1 cellular context compared by ENCODE assay signal in genomic region chr14:54186821-54187365, GRCh38.
TF ChIP-seq lines count a peak whose summit lies in the region.

No MANE protein-coding gene starts in this region.

TF ChIP-seq in H1, 55 proteins besides CTCF, POLR2A, EP300 and RAD21 (continued from another document):
- TF ChIP-seq CHD7 (IDR thresholded peaks at IDR 0.05; ENCODE audit: insufficient replicate concordance, low read length) (no peak), KDM4A (IDR thresholded peaks at IDR 0.05; ENCODE audit: low read depth, low read length, severe bottlenecking) (no peak), POU5F1 (IDR thresholded peaks at IDR 0.05; ENCODE audit: low read depth, low read length) (no peak), SUZ12 (IDR thresholded peaks at IDR 0.05; ENCODE audit: low read length) (no peak), SP1 (IDR thresholded peaks at IDR 0.05; ENCODE audit: low read depth, low read length) (no peak)
